15 cellular contexts compared by ENCODE assay signal in genomic region chr2:55901322-55901721, GRCh38. TPM values are rescaled to one million over a fixed set of nuclear protein-coding genes. Genes with fewer than 3 reads are reported as not detected.
DNase-seq lines count a peak whose midpoint lies in the region; ATAC-seq, FAIRE-seq and TF ChIP-seq lines count a peak whose summit lies in the region.
"Had no signal": no experiment of that assay in that cellular context is flagged by ENCODE, and none has a peak within 500 bp of the region (broad histone marks: within the 10 kb centered on the region; RNA-seq: fewer than 3 reads in every experiment).

No MANE protein-coding gene starts in this region.

- no peak overlapping the region for H3K18ac ChIP-seq in mesenchymal stem cell (ENCODE audit: low read depth in 1 of 2, low read length in 2 of 2)

- no peak overlapping the region for H4K91ac ChIP-seq in mesenchymal stem cell (ENCODE audit: low read length)

- no peaks in the 10 kb centered on the region for H3K79me1 ChIP-seq in mesenchymal stem cell (replicated peaks; ENCODE audit: low read length, poor library complexity, severe bottlenecking)

- H3K9me3 ChIP-seq in mesenchymal stem cell (ENCODE audit: control insufficient read depth, low read length), result peaks cover 14% of the 10 kb centered on the region
- H3K9me3 ChIP-seq: BE2C, sigmoid colon had no signal

- no peak for TF ChIP-seq CTCF in bronchial epithelial cell (IDR thresholded peaks at IDR 0.05; ENCODE audit: insufficient read depth, low read length, severe bottlenecking)

- FAIRE-seq in bronchial epithelial cell (lab: Jason Lieb, UNC), result no peak

- H2AK5ac ChIP-seq in mesenchymal stem cell (ENCODE audit: low read length, severe bottlenecking), result peak overlapping the region; percentile 58

- no peak for ATAC-seq in HG03159 (IDR thresholded peaks at IDR 0.05; ENCODE audit: unreplicated experiment)
- ATAC-seq: activated CD8-positive, alpha-beta T cell treated with anti-CD3 and anti-CD28 coated beads, Interleukin-2, amount 10 ng/mL, durations not matched to agents 7 days and 5 days; T-helper 17 cell had no signal

- peak overlapping the region; percentile 39 for H2BK5ac ChIP-seq in mesenchymal stem cell (ENCODE audit: low read depth, low read length, poor library complexity, severe bottlenecking)

- no peak overlapping the region for H2BK15ac ChIP-seq in mesenchymal stem cell (ENCODE audit: low read depth, poor library complexity, severe bottlenecking)

- H3K27ac ChIP-seq in mesenchymal stem cell (ENCODE audit: low read length, poor library complexity, severe bottlenecking), result peak overlapping the region; percentile 91
- H3K27ac ChIP-seq: sigmoid colon had no signal

- H3K23ac ChIP-seq in mesenchymal stem cell (ENCODE audit: low read length in 2 of 2), result no peak overlapping the region

- no peak overlapping the region for H3K14ac ChIP-seq in mesenchymal stem cell (ENCODE audit: low read length in 2 of 2)

- H3K4me2 ChIP-seq in mesenchymal stem cell (ENCODE audit: low read length, poor library complexity, severe bottlenecking), result no peak overlapping the region

- H2BK120ac ChIP-seq in mesenchymal stem cell (ENCODE audit: low read depth, low read length), result no peak overlapping the region

- in situ Hi-C loops in Caki2 (cut with HindIII; ENCODE audit: low pct_unique_long_range_greater_than_20kb, low sequenced_read_pairs), result loop anchor here (10.0 kb wide), 1 partner anchor 47 kb away; no protein-coding TSS in a partner anchor

- H3K4me3 ChIP-seq in bronchial epithelial cell (ENCODE audit: low read depth, low read length) (no peak overlapping the region), mesenchymal stem cell (ENCODE audit: insufficient read depth in 1 of 2, low read depth in 1 of 2, low read length in 2 of 2) (no peak overlapping the region)
- H3K4me3 ChIP-seq: sigmoid colon had no signal

- no peak overlapping the region for H4K8ac ChIP-seq in mesenchymal stem cell (ENCODE audit: low read length)

- peaks cover 2% of the 10 kb centered on the region for H3K4me1 ChIP-seq in mesenchymal stem cell (ENCODE audit: control insufficient read depth, insufficient read depth, low read depth, low read length)
- H3K4me1 ChIP-seq: BE2C, sigmoid colon had no signal

- WGBS in mesenchymal stem cell, result 22% methylated on average over 1 of the region's 1 CpG

- peak; percentile 55 for DNase-seq in Caki2 (ENCODE audit: low read depth)
- DNase-seq in NCI-H226, result peak; percentile 66
- DNase-seq in bronchial epithelial cell (ENCODE audit: low read depth), result peak; percentile 76
- peak; percentile 41 for DNase-seq in mesenchymal stem cell
- no peak for DNase-seq in DMS153 (lab: John Stamatoyannopoulos, UW)
- DNase-seq in NCI-H2171 (lab: John Stamatoyannopoulos, UW), result no peak
- DNase-seq in stimulated activated CD4-positive, alpha-beta T cell treated with anti-CD3 and anti-CD28 coated beads, Interleukin-15, amount 100 ng/mL, for 24 hours, result no peak
- DNase-seq: activated CD8-positive, alpha-beta T cell treated with anti-CD3 and anti-CD28 coated beads, Interleukin-2, amount 10 ng/mL, durations not matched to agents 7 days and 5 days; activated naive CD4-positive, alpha-beta T cell treated with anti-CD3 and anti-CD28 coated beads for 36 hours; BE2C; effector CD8-positive, alpha-beta T cell; sigmoid colon; T-helper 17 cell had no signal

- no peak overlapping the region for H2AFZ ChIP-seq in mesenchymal stem cell (ENCODE audit: low read depth, low read length)

- H3K36me3 ChIP-seq in bronchial epithelial cell (ENCODE audit: control insufficient read depth, insufficient read depth, low read length), result peaks cover 3% of the 10 kb centered on the region
- H3K36me3 ChIP-seq in mesenchymal stem cell (ENCODE audit: control insufficient read depth in 1 of 2, insufficient read depth in 2 of 2, low read depth in 1 of 2, low read length in 2 of 2), result peaks cover 0 to 47% of the 10 kb centered on the region in 2 experiments
- H3K36me3 ChIP-seq: BE2C, sigmoid colon had no signal

- no peak overlapping the region for H2BK12ac ChIP-seq in mesenchymal stem cell (ENCODE audit: low read length in 2 of 2)

- H3K4ac ChIP-seq in mesenchymal stem cell (ENCODE audit: low read depth in 1 of 2, low read length in 2 of 2), result no peak overlapping the region

- no peaks in the 10 kb centered on the region for H3K27me3 ChIP-seq in bronchial epithelial cell (ENCODE audit: control insufficient read depth, insufficient read depth, low read length)
- H3K27me3 ChIP-seq in mesenchymal stem cell (ENCODE audit: control insufficient read depth in 1 of 2, insufficient read depth in 1 of 2, low read length in 2 of 2), result no peaks in the 10 kb centered on the region
- H3K27me3 ChIP-seq: BE2C, sigmoid colon had no signal

- H3K9ac ChIP-seq in mesenchymal stem cell (ENCODE audit: low read length), result no peak overlapping the region

RNA-seq across cellular contexts. Expression of gene EFEMP1, which starts 22.3 kb away (rescaled TPM):
- total RNA-seq in Caki2 (2014; rRNA removed; shearing (Covaris generic); ENCODE audit: low replicate concordance), result 10.0 TPM in 2 replicates
- 113 and 227 TPM in 2 replicates for total RNA-seq in bronchial epithelial cell
- 351 TPM for polyA plus RNA-seq in mesenchymal stem cell (2013, experiment 1 of 2)
- polyA plus RNA-seq in mesenchymal stem cell (2013, experiment 2 of 2), result 352 TPM
- total RNA-seq: activated CD8-positive, alpha-beta T cell treated with anti-CD3 and anti-CD28 coated beads, Interleukin-2, amount 10 ng/mL, durations not matched to agents 7 days and 5 days; activated naive CD4-positive, alpha-beta T cell treated with anti-CD3 and anti-CD28 coated beads for 36 hours; T-helper 17 cell had no signal
- polyA plus RNA-seq: IgD-negative memory B cell had no signal

Comparison
In these comparisons a context has a peak if more than half of its experiments do, and no peak if none do; other contexts are left out.
1. DNase-seq: peak in Caki2 (single experiment), NCI-H226 (single experiment), bronchial epithelial cell (single experiment) and mesenchymal stem cell (single experiment); none in DMS153 (single experiment), NCI-H2171 (single experiment) and stimulated activated CD4-positive, alpha-beta T cell treated with anti-CD3 and anti-CD28 coated beads, Interleukin-15, amount 100 ng/mL, for 24 hours (single experiment).
2. RNA of gene EFEMP1, which starts 22.3 kb away (total RNA-seq): 113 to 227 TPM in bronchial epithelial cell; 10.0 TPM in Caki2; every median in the first group is over 10 times any median in the second.